Comparison of ENCODE assay signal across 18 cellular contexts in genomic region chr1:89565521-89565920, GRCh38. TPM values are rescaled to one million over a fixed set of nuclear protein-coding genes. Genes with fewer than 3 reads are reported as not detected.
DNase-seq lines count a peak whose midpoint lies in the region; ATAC-seq and TF ChIP-seq lines count a peak whose summit lies in the region.
"Had no signal": no experiment of that assay in that cellular context is flagged by ENCODE, and none has a peak within 500 bp of the region (broad histone marks: within the 10 kb centered on the region; RNA-seq: fewer than 3 reads in every experiment).

No MANE protein-coding gene starts in this region.

- H3K4me3 Mint-ChIP-seq in GM23338 (no peak overlapping the region), WTC11 (no peak overlapping the region)
- no peak overlapping the region for H3K4me3 Mint-ChIP-seq in stimulated activated naive B cell treated with anti-CD40 and anti-IgM and Interleukin-4, amounts not matched to agents 10 μg/mL and 1 μg/mL and 100 μg/mL, for 72 hours
- H3K4me3 Mint-ChIP-seq: B cell; CD4-positive, alpha-beta T cell had no signal

- peaks cover 22% of the 10 kb centered on the region; the same call in 1 of the 2 replicates for H4K20me1 ChIP-seq in GM23338 (replicated peaks; ENCODE audit: insufficient read depth)

- CTCF ChIA-PET in WTC11 (lab: Charles Lee), result interaction anchor here (1.8 kb wide), 1 partner anchor 82 kb away, joined by 7 read pairs; no protein-coding TSS in a partner anchor

- H3K4me1 ChIP-seq in GM23338 (ENCODE audit: insufficient read depth), result peaks cover 33% of the 10 kb centered on the region
- peaks cover 34% of the 10 kb centered on the region for H3K4me1 ChIP-seq in iPS-20b (ENCODE audit: insufficient read depth, low read length)
- H3K4me1 ChIP-seq: SJCRH30 had no signal

- H3K9ac ChIP-seq in iPS-20b (ENCODE audit: low read depth, low read length), result no peak overlapping the region

- H3K36me3 Mint-ChIP-seq in GM23338 (ENCODE audit: low read depth) (peaks cover 17% of the 10 kb centered on the region), WTC11 (peaks cover 17% of the 10 kb centered on the region)
- peaks cover 20 to 29% of the 10 kb centered on the region in 2 donors for H3K36me3 Mint-ChIP-seq in stimulated activated naive B cell treated with anti-CD40 and anti-IgM and Interleukin-4, amounts not matched to agents 10 μg/mL and 1 μg/mL and 100 μg/mL, for 72 hours

- H3K27me3 ChIP-seq in GM23338 (ENCODE audit: insufficient read depth) (no peaks in the 10 kb centered on the region), iPS-20b (ENCODE audit: insufficient read depth, low read length) (no peaks in the 10 kb centered on the region)
- H3K27me3 ChIP-seq: SJCRH30 had no signal

- no peaks in the 10 kb centered on the region; the same call in 1 of the 2 replicates for H3K9me3 ChIP-seq in iPS-20b (ENCODE audit: insufficient read depth, low read depth, low read length)
- H3K9me3 ChIP-seq: SJCRH30 had no signal

- H3K9me3 Mint-ChIP-seq in GM23338 (peaks cover 15% of the 10 kb centered on the region; the same call in 2 of the 3 replicates), WTC11 (peaks cover 13% of the 10 kb centered on the region)
- peaks cover 0 to 3% of the 10 kb centered on the region in 2 donors for H3K9me3 Mint-ChIP-seq in stimulated activated naive B cell treated with anti-CD40 and anti-IgM and Interleukin-4, amounts not matched to agents 10 μg/mL and 1 μg/mL and 100 μg/mL, for 72 hours
- H3K9me3 Mint-ChIP-seq: CD4-positive, alpha-beta T cell had no signal

- H3K4me3 ChIP-seq in GM23338 (0 out of 2 replicates have a peak overlapping the region, but pooled peaks have one; percentile 12), iPS-20b (ENCODE audit: low read length) (peak overlapping the region; percentile 9; the same call in 1 of the 2 replicates)
- H3K4me3 ChIP-seq: SJCRH30 had no signal

- peaks cover 6% of the 10 kb centered on the region; the same call in 1 of the 2 replicates for H3K36me3 ChIP-seq in GM23338 (ENCODE audit: insufficient read depth)
- peaks cover 10% of the 10 kb centered on the region; the same call in 1 of the 2 replicates for H3K36me3 ChIP-seq in iPS-20b (ENCODE audit: insufficient read depth, low read depth, low read length)
- H3K36me3 ChIP-seq: SJCRH30 had no signal

- H3K27ac ChIP-seq in GM23338 (ENCODE audit: low read depth) (no peak overlapping the region), iPS-20b (ENCODE audit: low read length) (no peak overlapping the region)
- H3K27ac ChIP-seq: SJCRH30 had no signal

- POLR2A ChIA-PET in WTC11 (lab: Charles Lee), result no interaction called here

- H3K9me2 ChIP-seq in GM23338 (ENCODE audit: insufficient read depth), result no peaks in the 10 kb centered on the region

- H2AFZ ChIP-seq in GM23338, result no peak overlapping the region

- H3K27ac Mint-ChIP-seq in GM23338 (no peak overlapping the region; the same call in 1 of the 2 replicates), WTC11 (no peak overlapping the region)
- H3K27ac Mint-ChIP-seq in stimulated activated naive B cell treated with anti-CD40 and anti-IgM and Interleukin-4, amounts not matched to agents 10 μg/mL and 1 μg/mL and 100 μg/mL, for 72 hours, result peak overlapping the region; percentile 9
- H3K27ac Mint-ChIP-seq: B cell; CD4-positive, alpha-beta T cell had no signal

- peak; percentile 62 for ATAC-seq in GM23338
- ATAC-seq in WTC11, result peak; percentile 49
- no peak for ATAC-seq in stimulated activated naive B cell treated with anti-CD40 and anti-IgM and Interleukin-4, amounts not matched to agents 10 μg/mL and 1 μg/mL and 100 μg/mL, for 72 hours (replicated peaks)
- ATAC-seq in GM21737 (IDR thresholded peaks at IDR 0.05; ENCODE audit: unreplicated experiment), result no peak

- TF ChIP-seq CTCF in GM23338 (conservative IDR thresholded peaks at IDR 0.05; ENCODE audit: low read depth in 2 of 2), result no peak
- no peak for TF ChIP-seq CTCF in WTC11 (IDR thresholded peaks at IDR 0.05)

- no peaks in the 10 kb centered on the region for H3F3A ChIP-seq in GM23338 (replicated peaks; ENCODE audit: low read depth)

- H3K27me3 Mint-ChIP-seq in GM23338 (ENCODE audit: insufficient read depth, low read depth, poor library complexity) (peaks cover 3% of the 10 kb centered on the region), WTC11 (ENCODE audit: low read depth) (no peaks in the 10 kb centered on the region)
- no peaks in the 10 kb centered on the region for H3K27me3 Mint-ChIP-seq in stimulated activated naive B cell treated with anti-CD40 and anti-IgM and Interleukin-4, amounts not matched to agents 10 μg/mL and 1 μg/mL and 100 μg/mL, for 72 hours
- H3K27me3 Mint-ChIP-seq: B cell; CD4-positive, alpha-beta T cell had no signal

- H3K4me1 Mint-ChIP-seq in GM23338 (peaks cover 36% of the 10 kb centered on the region), WTC11 (peaks cover 57% of the 10 kb centered on the region)
- H3K4me1 Mint-ChIP-seq in stimulated activated naive B cell treated with anti-CD40 and anti-IgM and Interleukin-4, amounts not matched to agents 10 μg/mL and 1 μg/mL and 100 μg/mL, for 72 hours, result peaks cover 6 to 22% of the 10 kb centered on the region in 2 donors

- H3K4me2 ChIP-seq in GM23338, result peak overlapping the region; percentile 42; the same call in 1 of the 2 replicates

- DNase-seq in GM23338 (ENCODE audit: low spot score) (no peak), WTC11 (ENCODE audit: low spot score) (no peak), SHP77 treated with DMSO at 0.1 percent for 48 hours (lab: John Stamatoyannopoulos, UW) (no peak)
- no peak for DNase-seq in stimulated activated naive B cell treated with anti-CD40 and anti-IgM and Interleukin-4, amounts not matched to agents 10 μg/mL and 1 μg/mL and 100 μg/mL, for 72 hours
- no peak for DNase-seq in activated CD4-positive, alpha-beta T cell treated with anti-CD3 and anti-CD28 coated beads for 48 hours
- DNase-seq: CD4-positive, alpha-beta T cell; H7; NCI-H1105; NCI-H1694 treated with DMSO at 0.1 percent for 48 hours; NCI-H2107; NCI-H345; NK-92 treated with Interleukin-12 subunit alpha and Interleukin-12 subunit beta, amount 100 ng/mL, for 24 hours; OCI-M1; RPMI8226; SJCRH30 had no signal

- peaks cover 63% of the 10 kb centered on the region for H3K79me2 ChIP-seq in GM23338 (replicated peaks; ENCODE audit: insufficient read depth)

TF ChIP-seq in GM23338, 12 proteins besides CTCF, POLR2A, EP300 and RAD21 (continues in another document):
- no peak for TF ChIP-seq CREB1 (CRISPR knock-in tag; IDR thresholded peaks at IDR 0.05; ENCODE audit: low read depth)
- TF ChIP-seq EZH2phosphoT487 (IDR thresholded peaks at IDR 0.05; ENCODE audit: unreplicated experiment), result no peak
- TF ChIP-seq POLR2AphosphoS5 (IDR thresholded peaks at IDR 0.05; ENCODE audit: low read depth), result no peak
- no peak for TF ChIP-seq ETS1 (IDR thresholded peaks at IDR 0.05)

TF ChIP-seq in WTC11, 78 proteins besides CTCF, POLR2A, EP300 and RAD21 (continues in another document):
- no peak for TF ChIP-seq ZNF396 (CRISPR knock-in tag; IDR thresholded peaks at IDR 0.05; ENCODE audit: borderline replicate concordance)
- TF ChIP-seq ATF2 (CRISPR knock-in tag; IDR thresholded peaks at IDR 0.05; ENCODE audit: borderline replicate concordance, low read depth), result no peak
- no peak for TF ChIP-seq ZNF219 (CRISPR knock-in tag; IDR thresholded peaks at IDR 0.05; ENCODE audit: borderline replicate concordance)
- TF ChIP-seq AFF4 (CRISPR knock-in tag; IDR thresholded peaks at IDR 0.05; ENCODE audit: borderline replicate concordance), result no peak
- TF ChIP-seq CREM (CRISPR knock-in tag; IDR thresholded peaks at IDR 0.05), result no peak

RNA-seq across cellular contexts. Expression of gene LRRC8B, which starts 40.9 kb away (rescaled TPM):
- 26.5 and 37.6 TPM in 2 replicates for total RNA-seq in GM23338 (2014; rRNA removed; shearing (Covaris generic))
- 7.5 and 9.0 TPM in 2 replicates for polyA plus RNA-seq in GM23338 (2016; fragmentation: Nextera tagmentation; extraction: Ambion mirVana)
- total RNA-seq in WTC11 (2021), result 23.6 to 25.5 TPM (median 24.2 TPM) in 3 replicates

Comparison
In these comparisons a context has a peak if more than half of its experiments do, and no peak if none do; other contexts are left out.
1. ATAC-seq: peak in GM23338 (single experiment) and WTC11 (single experiment); none in stimulated activated naive B cell treated with anti-CD40 and anti-IgM and Interleukin-4, amounts not matched to agents 10 μg/mL and 1 μg/mL and 100 μg/mL, for 72 hours (0 of 2) and GM21737 (single experiment).